In the genomic region with DNA sequence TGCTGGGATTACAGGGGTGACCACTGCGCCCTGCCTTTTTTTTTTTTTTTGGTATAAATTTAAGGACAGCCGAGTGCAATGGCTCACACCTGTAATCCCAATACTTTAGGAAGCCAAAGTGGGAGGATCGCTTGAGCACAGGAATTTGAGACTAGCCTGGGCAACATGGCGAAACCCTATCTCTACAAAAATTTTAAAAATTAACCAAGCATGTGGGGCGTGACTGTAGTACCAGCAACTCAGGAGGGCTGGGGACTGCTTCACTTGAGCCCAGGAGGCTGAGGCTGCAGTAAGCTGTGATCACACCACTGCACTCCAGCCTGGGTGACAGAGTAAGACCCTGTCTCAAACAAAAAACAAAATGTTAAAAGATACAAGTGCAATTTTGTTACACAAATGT, we compare ENCODE assay signal across 23 cellular contexts. TPM values are rescaled to one million over a fixed set of nuclear protein-coding genes. Genes with fewer than 3 reads are reported as not detected.
DNase-seq lines count a peak whose midpoint lies in the region; ATAC-seq lines count a peak whose summit lies in the region.
"Had no signal": no experiment of that assay in that cellular context is flagged by ENCODE, and none has a peak within 500 bp of the region (broad histone marks: within the 10 kb centered on the region; RNA-seq: fewer than 3 reads in every experiment).

No MANE protein-coding gene starts in this region.

- no peaks in the 10 kb centered on the region for H3K27me3 Mint-ChIP-seq in activated CD8-positive, alpha-beta memory T cell treated with anti-CD3 and anti-CD28 coated beads, Interleukin-2, amount 10 ng/mL, durations not matched to agents 7 days and 5 days
- H3K27me3 Mint-ChIP-seq: B cell; CD4-positive, alpha-beta memory T cell; CD4-positive, CD25-positive, alpha-beta regulatory T cell; CD8-positive, alpha-beta memory T cell had no signal

- H3K4me3 Mint-ChIP-seq in activated CD8-positive, alpha-beta memory T cell treated with anti-CD3 and anti-CD28 coated beads, Interleukin-2, amount 10 ng/mL, durations not matched to agents 7 days and 5 days, result no peak overlapping the region
- H3K4me3 Mint-ChIP-seq: B cell; CD14-positive monocyte; CD4-positive, alpha-beta memory T cell; CD4-positive, CD25-positive, alpha-beta regulatory T cell; CD8-positive, alpha-beta memory T cell had no signal

- CTCF ChIA-PET in activated CD8-positive, alpha-beta memory T cell treated with anti-CD3 and anti-CD28 coated beads, Interleukin-2, amount 10 ng/mL, durations not matched to agents 7 days and 5 days (lab: Charles Lee), result interaction anchor here (0.6 kb wide), 1 partner anchor 893 kb away, joined by 3 read pairs; no protein-coding TSS in a partner anchor

- no peak for ATAC-seq in activated CD8-positive, alpha-beta memory T cell treated with anti-CD3 and anti-CD28 coated beads, Interleukin-2, amount 10 ng/mL, durations not matched to agents 7 days and 5 days
- ATAC-seq: A549, GM12878 had no signal

- H3K27ac Mint-ChIP-seq in activated CD8-positive, alpha-beta memory T cell treated with anti-CD3 and anti-CD28 coated beads, Interleukin-2, amount 10 ng/mL, durations not matched to agents 7 days and 5 days, result peak overlapping the region; percentile 43
- H3K27ac Mint-ChIP-seq: B cell; CD4-positive, alpha-beta memory T cell had no signal

- peaks cover 5% of the 10 kb centered on the region for H3K36me3 Mint-ChIP-seq in activated CD8-positive, alpha-beta memory T cell treated with anti-CD3 and anti-CD28 coated beads, Interleukin-2, amount 10 ng/mL, durations not matched to agents 7 days and 5 days

- no peaks in the 10 kb centered on the region for H3K9me3 Mint-ChIP-seq in activated CD8-positive, alpha-beta memory T cell treated with anti-CD3 and anti-CD28 coated beads, Interleukin-2, amount 10 ng/mL, durations not matched to agents 7 days and 5 days (ENCODE audit: low read depth)
- H3K9me3 Mint-ChIP-seq: CD14-positive monocyte; CD4-positive, alpha-beta memory T cell; CD4-positive, CD25-positive, alpha-beta regulatory T cell; CD8-positive, alpha-beta memory T cell had no signal

- no peak for DNase-seq in activated CD8-positive, alpha-beta memory T cell treated with anti-CD3 and anti-CD28 coated beads, Interleukin-2, amount 10 ng/mL, durations not matched to agents 7 days and 5 days
- no peak for DNase-seq in activated CD8-positive, alpha-beta memory T cell treated with anti-CD3 and anti-CD28 coated beads for 24 hours
- DNase-seq in left kidney (ENCODE audit: low read depth, low spot score) (peak; percentile 36), SK-N-DZ (ENCODE audit: low spot score) (no peak), glomerular visceral epithelial cell (ENCODE audit: extremely low spot score) (no peak)
- DNase-seq: AML-193; CD4-positive, alpha-beta memory T cell; CD4-positive, CD25-positive, alpha-beta regulatory T cell; CD8-positive, alpha-beta memory T cell; COR-L47; DMS 273 treated with DMSO at 0.1 percent for 48 hours; DMS153; DMS53; DMS79; DND-41; EL; GDM1 had no signal

- H3K4me1 Mint-ChIP-seq in activated CD8-positive, alpha-beta memory T cell treated with anti-CD3 and anti-CD28 coated beads, Interleukin-2, amount 10 ng/mL, durations not matched to agents 7 days and 5 days, result no peaks in the 10 kb centered on the region
- H3K4me1 Mint-ChIP-seq: CD14-positive monocyte had no signal

RNA-seq across cellular contexts. Expression of gene ZNF574, which starts 21.5 kb away (rescaled TPM):
- total RNA-seq in activated CD8-positive, alpha-beta memory T cell treated with anti-CD3 and anti-CD28 coated beads, Interleukin-2, amount 10 ng/mL, durations not matched to agents 7 days and 5 days, result 10 to 100 TPM; 14.7 to 18.3 TPM
- polyA plus RNA-seq in SK-N-DZ (2014; cell fraction: cytosol; rRNA removed), result 15.1 and 16.2 TPM in 2 replicates
- 10.9 and 12.3 TPM in 2 replicates for polyA plus RNA-seq in SK-N-DZ (2014; cell fraction: nucleus; rRNA removed)

RNA-seq across cellular contexts. Expression of gene GRIK5, which starts 27.5 kb away (rescaled TPM):
- total RNA-seq in activated CD8-positive, alpha-beta memory T cell treated with anti-CD3 and anti-CD28 coated beads, Interleukin-2, amount 10 ng/mL, durations not matched to agents 7 days and 5 days, result under 1 TPM; 0.44 to 0.56 TPM
- 11.5 and 14.1 TPM in 2 replicates for polyA plus RNA-seq in SK-N-DZ (2014; cell fraction: cytosol; rRNA removed)
- polyA plus RNA-seq in SK-N-DZ (2014; cell fraction: nucleus; rRNA removed), result 16.0 and 32.3 TPM in 2 replicates
- polyA plus RNA-seq: CD4-positive, alpha-beta memory T cell; CD8-positive, alpha-beta memory T cell had no signal

RNA-seq across cellular contexts. Expression of gene POU2F2, which starts 34.8 kb away (rescaled TPM):
- total RNA-seq in activated CD8-positive, alpha-beta memory T cell treated with anti-CD3 and anti-CD28 coated beads, Interleukin-2, amount 10 ng/mL, durations not matched to agents 7 days and 5 days, result 10 to 100 TPM; 17.7 to 40.4 TPM
- 7.5 and 9.4 TPM in 2 replicates for polyA plus RNA-seq in SK-N-DZ (2014; cell fraction: cytosol; rRNA removed)
- 11.8 and 35.8 TPM in 2 replicates for polyA plus RNA-seq in SK-N-DZ (2014; cell fraction: nucleus; rRNA removed)
- total RNA-seq: A172, G401 had no signal
